1 cellular context compared by ENCODE assay signal in genomic region chr1:27321813-27322568, GRCh38.
TF ChIP-seq lines count a peak whose summit lies in the region.

TSS of gene TMEM222 (plus strand) at chr1:27322163. CDS start at chr1:27322198, 35 bp downstream.

TF ChIP-seq in HepG2, 621 proteins besides CTCF, POLR2A, EP300 and RAD21 (continued from another document):
- TF ChIP-seq ZNF318 (CRISPR knock-in tag; IDR thresholded peaks at IDR 0.05) (no peak), KDM6A (CRISPR knock-in tag; IDR thresholded peaks at IDR 0.05; ENCODE audit: low read depth) (no peak)
